32 cellular contexts compared by ENCODE assay signal in the genomic region with DNA sequence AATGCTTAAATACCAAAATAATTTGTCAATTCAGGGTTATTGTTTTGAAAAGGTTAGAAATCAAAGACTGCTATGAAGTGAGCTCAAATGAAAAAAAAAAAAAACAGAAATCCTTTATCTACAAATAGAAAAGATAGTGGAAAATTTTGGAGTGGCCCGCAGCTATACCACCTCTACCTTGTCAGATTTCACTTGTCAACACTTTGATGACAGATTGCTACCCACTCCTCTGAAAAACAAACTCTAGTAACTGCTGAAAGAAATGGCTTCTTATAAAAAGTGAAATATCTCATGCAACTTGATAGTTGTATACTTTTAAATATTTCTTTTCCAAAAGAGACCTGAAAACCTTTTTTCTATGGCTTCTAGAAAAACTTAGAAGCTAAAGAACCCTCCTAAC.
A peak's percentile ranks its signal among the peaks of the same experiment; 100 is the strongest.
DNase-seq lines count a peak whose midpoint lies in the region; ATAC-seq, FAIRE-seq and TF ChIP-seq lines count a peak whose summit lies in the region.
"Had no signal": no experiment of that assay in that cellular context is flagged by ENCODE, and none has a peak within 500 bp of the region (broad histone marks: within the 10 kb centered on the region; RNA-seq: fewer than 3 reads in every experiment).

No MANE protein-coding gene starts in this region.

- H3K4me2 ChIP-seq in K562 (ENCODE audit: insufficient read depth, low read length), result no peak overlapping the region
- H3K4me2 ChIP-seq: A549, BLaER1 had no signal

- ATAC-seq in K562, result no peak
- ATAC-seq: A549; CD8-positive, alpha-beta T cell had no signal

- 0 out of 5 replicates have a peak, but pooled peaks cover 0 to 2% of the 10 kb centered on the region in 2 experiments for H3K27me3 ChIP-seq in K562 (ENCODE audit: control insufficient read depth in 2 of 2, insufficient read depth in 2 of 2, low read length in 2 of 2)
- H3K27me3 ChIP-seq in tibial nerve, result no peaks in the 10 kb centered on the region
- H3K27me3 ChIP-seq: BE2C; BLaER1; BLaER1 treated with 17β-estradiol and CSF1 and Interleukin-3, amounts not matched to agents 10 nM and 100 nM had no signal

- WGBS in K562 (ENCODE audit: insufficient coverage, low coverage, missing lambda C conversion rate), result 0% methylated on average over 1 of the region's 1 CpG
- WGBS in tibial nerve, 2 donors, result 92 to 96% methylated on average over 1 of the region's 1 CpG

- no peaks in the 10 kb centered on the region for H3K9me1 ChIP-seq in K562 (ENCODE audit: control insufficient read depth, insufficient read depth, low read length)

- H3K4me3 ChIP-seq in HEK293 (ENCODE audit: low read depth, low read length) (no peak overlapping the region), K562 (no peak overlapping the region), tibial nerve (no peak overlapping the region)
- H3K4me3 ChIP-seq: A549; BLaER1; BLaER1 treated with 17β-estradiol and CSF1 and Interleukin-3, amounts not matched to agents 10 nM and 100 nM had no signal

- TF ChIP-seq CTCF in HEK293 (tag by site-specific recombination; IDR thresholded peaks at IDR 0.05), result no peak
- TF ChIP-seq CTCF in K562 (IDR thresholded peaks at IDR 0.05 in 2 of 3, conservative IDR thresholded peaks at IDR 0.05 in 1 of 3; ENCODE audit: insufficient read depth in 2 of 3, low read depth in 1 of 3, low read length in 3 of 3), result no peak
- no peak for TF ChIP-seq CTCF in tibial nerve (IDR thresholded peaks at IDR 0.05)

- DNase-seq in HEK293T (ENCODE audit: extremely low spot score) (no peak), K562 (ENCODE audit: extremely low read depth in 1 of 4, low spot score in 3 of 4) (no peak), COR-L47 (lab: John Stamatoyannopoulos, UW) (no peak), SKM-1 (lab: John Stamatoyannopoulos, UW; ENCODE audit: unreplicated experiment) (no peak), tibial nerve (ENCODE audit: low spot score in 2 of 2) (no peak)
- DNase-seq: 8988T; ACHN; AML-193; BE2C; C1 segment of cervical spinal cord; Caco-2; Calu3; CD4-positive, alpha-beta memory T cell; CD4-positive, alpha-beta T cell; CD4-positive, CD25-positive, alpha-beta regulatory T cell; CD8-positive, alpha-beta memory T cell; CD8-positive, alpha-beta T cell; DMS 273 treated with DMSO at 0.1 percent for 48 hours; DMS153; DMS53; DMS79; DMS79 treated with DMSO at 0.1 percent for 48 hours; DND-41; EL had no signal

- CTCF ChIA-PET in HEK293 (lab: Yijun Ruan, JAX) (interaction anchor here (1.1 kb wide), 1 partner anchor 15 kb away, joined by 3 read pairs; no protein-coding TSS in a partner anchor), HEK293T (lab: Yijun Ruan, JAX) (no interaction called here), K562 (lab: Yijun Ruan, JAX; ENCODE audit: low intra/inter-chr PET ratio) (no interaction called here)

- in situ Hi-C loops in K562 (cut with MboI), result no loop called here

- no peaks in the 10 kb centered on the region for H3K9me3 ChIP-seq in HEK293 (ENCODE audit: control insufficient read depth, insufficient read depth, low read depth, low read length)
- H3K9me3 ChIP-seq in K562 (replicated peaks; ENCODE audit: control insufficient read depth, insufficient read depth, low read depth, low read length), result no peaks in the 10 kb centered on the region
- H3K9me3 ChIP-seq in tibial nerve, result peaks cover 0 to 19% (median 0%) of the 10 kb centered on the region in 4 donors
- H3K9me3 ChIP-seq: A549, BE2C, Caco-2 had no signal

- POLR2A ChIA-PET in HEK293 (lab: Yijun Ruan, JAX), result no interaction called here
- POLR2A ChIA-PET in HEK293T (lab: Yijun Ruan, JAX), result no interaction called here
- POLR2A ChIA-PET in K562 (lab: Yijun Ruan, JAX), result no interaction called here

- H4K20me1 ChIP-seq in K562 (replicated peaks; ENCODE audit: control insufficient read depth, insufficient read depth, low read length), result no peaks in the 10 kb centered on the region
- H4K20me1 ChIP-seq: BLaER1; BLaER1 treated with 17β-estradiol and CSF1 and Interleukin-3, amounts not matched to agents 10 nM and 100 nM had no signal

- intact Hi-C loops in K562 (cut with micrococcal nuclease), result no loop called here

- no peak for TF ChIP-seq POLR2A in K562 (conservative IDR thresholded peaks at IDR 0.05)
- no peak for TF ChIP-seq POLR2A in tibial nerve (IDR thresholded peaks at IDR 0.05)

- BruUV-seq in K562 (replicated peaks; lab: Mats Ljungman, UMichigan), result no TSS peak

- H3K36me3 ChIP-seq in HEK293 (ENCODE audit: control insufficient read depth in 2 of 2, insufficient read depth in 1 of 2, low read length in 2 of 2) (no peaks in the 10 kb centered on the region), K562 (ENCODE audit: control insufficient read depth, insufficient read depth, low read length) (no peaks in the 10 kb centered on the region), tibial nerve (no peaks in the 10 kb centered on the region)
- H3K36me3 ChIP-seq: BE2C; BLaER1; BLaER1 treated with 17β-estradiol and CSF1 and Interleukin-3, amounts not matched to agents 10 nM and 100 nM had no signal

- H3K4me1 ChIP-seq in HEK293 (ENCODE audit: control insufficient read depth, insufficient read depth, low read length) (peaks cover 7% of the 10 kb centered on the region; the same call in 1 of the 2 replicates), K562 (replicated peaks in 1 of 2; ENCODE audit: control insufficient read depth in 2 of 2, insufficient read depth in 2 of 2, low read length in 2 of 2) (no peaks in the 10 kb centered on the region; a peak in 1 of 5 replicates), tibial nerve (no peaks in the 10 kb centered on the region)
- H3K4me1 ChIP-seq: A549, BE2C, Caco-2 had no signal

- TF ChIP-seq RAD21 in K562 (CRISPR knock-in tag; conservative IDR thresholded peaks at IDR 0.05 in 1 of 2, IDR thresholded peaks at IDR 0.05 in 1 of 2), result no peak

- no peaks in the 10 kb centered on the region for H3K79me2 ChIP-seq in K562 (ENCODE audit: control insufficient read depth, insufficient read depth, low read length)

- no peak for FAIRE-seq in K562 (lab: Jason Lieb, UNC)
- FAIRE-seq: A204.1, A549, D721Med had no signal

- no peak overlapping the region for H3K9ac ChIP-seq in K562 (ENCODE audit: insufficient read depth in 1 of 2, low read depth in 2 of 2, low read length in 2 of 2)
- H3K9ac ChIP-seq: BLaER1; BLaER1 treated with 17β-estradiol and CSF1 and Interleukin-3, amounts not matched to agents 10 nM and 100 nM had no signal

- no peak overlapping the region for H2AFZ ChIP-seq in K562 (ENCODE audit: low read depth, low read length)

- H3K27ac ChIP-seq in HEK293 (ENCODE audit: extremely low read depth, low read depth, low read length) (no peak overlapping the region), K562 (ENCODE audit: extremely low read depth, low read depth, low read length) (no peak overlapping the region), tibial nerve (no peak overlapping the region)
- H3K27ac ChIP-seq: 22Rv1; A549; BLaER1; BLaER1 treated with 17β-estradiol and CSF1 and Interleukin-3, amounts not matched to agents 10 nM and 100 nM; C4-2B had no signal

- TF ChIP-seq EP300 in K562 (IDR thresholded peaks at IDR 0.05; ENCODE audit: low read length) (no peak), tibial nerve (IDR thresholded peaks at IDR 0.05) (no peak)

TF ChIP-seq in HEK293, 187 proteins besides CTCF, POLR2A, EP300 and RAD21 (continues in another document):
- no peak for TF ChIP-seq ZBTB7A (tag by site-specific recombination; IDR thresholded peaks at IDR 0.05; ENCODE audit: low read depth)
- TF ChIP-seq PRDM6 (tag by site-specific recombination; IDR thresholded peaks at IDR 0.05), result 0 out of 2 replicates have a peak, but pooled peaks have one; percentile 29

TF ChIP-seq in HEK293T, 16 proteins besides CTCF, POLR2A, EP300 and RAD21:
- TF ChIP-seq, protein P1, sequence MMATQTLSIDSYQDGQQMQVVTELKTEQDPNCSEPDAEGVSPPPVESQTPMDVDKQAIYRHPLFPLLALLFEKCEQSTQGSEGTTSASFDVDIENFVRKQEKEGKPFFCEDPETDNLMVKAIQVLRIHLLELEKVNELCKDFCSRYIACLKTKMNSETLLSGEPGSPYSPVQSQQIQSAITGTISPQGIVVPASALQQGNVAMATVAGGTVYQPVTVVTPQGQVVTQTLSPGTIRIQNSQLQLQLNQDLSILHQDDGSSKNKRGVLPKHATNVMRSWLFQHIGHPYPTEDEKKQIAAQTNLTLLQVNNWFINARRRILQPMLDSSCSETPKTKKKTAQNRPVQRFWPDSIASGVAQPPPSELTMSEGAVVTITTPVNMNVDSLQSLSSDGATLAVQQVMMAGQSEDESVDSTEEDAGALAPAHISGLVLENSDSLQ (IDR thresholded peaks at IDR 0.05), result peak; percentile 20; the same call in 1 of the 2 replicates
- no peak for TF ChIP-seq LEF1 (IDR thresholded peaks at IDR 0.05; ENCODE audit: borderline replicate concordance)
TF ChIP-seq in HEK293T: peak in this region for 1.

TF ChIP-seq in K562, 482 proteins besides CTCF, POLR2A, EP300 and RAD21:
- no peak for TF ChIP-seq KDM1A (IDR thresholded peaks at IDR 0.05)
- peak; percentile 27 for TF ChIP-seq MEIS2 (IDR thresholded peaks at IDR 0.05; ENCODE audit: partially characterized antibody)
- no peak for TF ChIP-seq PBX2 (CRISPR knock-in tag; IDR thresholded peaks at IDR 0.05; ENCODE audit: low read depth)
- TF ChIP-seq PBX2 (tag; conservative IDR thresholded peaks at IDR 0.05; ENCODE audit: low read depth), result peak; percentile 69
